14 cellular contexts compared by ENCODE assay signal in the genomic region with DNA sequence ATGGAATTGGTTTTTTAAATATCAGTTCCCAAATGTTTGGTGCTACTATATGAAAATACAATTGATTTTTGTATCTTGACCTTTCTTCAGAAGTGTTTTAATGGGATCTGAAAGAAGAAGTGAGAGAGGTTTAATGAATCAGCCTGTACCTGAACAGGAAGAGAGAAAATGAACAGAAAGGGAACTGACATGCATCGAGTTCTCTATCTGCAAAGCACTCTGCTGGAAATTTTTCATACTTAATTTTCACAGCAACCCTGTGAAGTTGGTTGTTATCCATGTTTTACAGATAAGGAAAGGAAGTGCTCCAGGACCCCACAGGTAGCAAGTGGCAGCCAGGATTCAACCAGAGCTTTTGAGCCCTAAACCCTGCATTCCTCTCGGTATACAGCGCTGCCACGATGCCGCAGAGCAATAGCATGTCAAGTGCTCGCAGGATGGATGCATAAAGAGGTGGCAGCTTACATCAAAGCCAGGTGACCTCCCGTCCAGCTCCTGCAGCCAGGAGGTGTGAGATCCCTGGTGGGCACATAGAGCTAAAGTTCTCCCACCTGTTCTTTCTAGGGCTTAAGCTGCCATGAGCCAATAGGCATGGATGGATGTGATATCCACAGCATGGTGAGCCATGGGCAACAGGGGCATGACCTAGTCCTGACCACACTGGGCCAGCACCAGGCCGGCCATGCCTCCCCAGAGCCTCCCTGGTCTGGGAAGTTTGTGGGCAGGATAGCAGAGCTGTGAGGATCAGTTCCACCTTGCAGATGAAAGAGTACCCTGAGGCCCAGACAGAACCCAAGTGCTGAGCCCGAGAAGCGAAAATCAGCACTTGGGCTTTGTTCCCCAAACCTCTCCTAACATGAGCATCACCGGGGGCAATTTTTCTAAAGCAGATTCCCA. TPM values are rescaled to one million over a fixed set of nuclear protein-coding genes. Genes with fewer than 3 reads are reported as not detected.
DNase-seq lines count a peak whose midpoint lies in the region; ATAC-seq and TF ChIP-seq lines count a peak whose summit lies in the region.
"Had no signal": no experiment of that assay in that cellular context is flagged by ENCODE, and none has a peak within 500 bp of the region (broad histone marks: within the 10 kb centered on the region; RNA-seq: fewer than 3 reads in every experiment).

No MANE protein-coding gene starts in this region.

- DNase-seq in hepatocyte (ENCODE audit: low spot score) (no peak), mucosa of gallbladder (ENCODE audit: low spot score) (no peak), H4 (ENCODE audit: low spot score) (no peak), ecto neural progenitor cell (ENCODE audit: low spot score) (no peak), left colon (no peak)
- DNase-seq: activated T-cell treated with anti-CD3 and anti-CD28 coated beads, Interleukin-2, amount 50 U/mL, for 72 hours; CD8-positive, alpha-beta T cell; GM23248; SK-N-SH had no signal

- no peaks in the 10 kb centered on the region for H3K9me2 ChIP-seq in hepatocyte (replicated peaks; ENCODE audit: insufficient read depth)
- H3K9me2 ChIP-seq: SK-N-SH had no signal

- no peak overlapping the region for H3K4me2 ChIP-seq in hepatocyte
- H3K4me2 ChIP-seq: SK-N-SH had no signal

- H3K27me3 ChIP-seq in hepatocyte = no peaks in the 10 kb centered on the region

- no peak overlapping the region for H2AFZ ChIP-seq in hepatocyte
- H2AFZ ChIP-seq: GM23248 had no signal

- H3K36me3 ChIP-seq in hepatocyte (replicated peaks; ENCODE audit: insufficient read depth, low read depth) = no peaks in the 10 kb centered on the region

- no peak for TF ChIP-seq CTCF in hepatocyte (IDR thresholded peaks at IDR 0.05; ENCODE audit: poor library complexity)

- peak overlapping the region; percentile 31 for H3K27ac ChIP-seq in hepatocyte
- H3K27ac ChIP-seq: dorsolateral prefrontal cortex, GM23248 had no signal

- H3K4me1 ChIP-seq in hepatocyte (ENCODE audit: insufficient read depth) = peaks cover 26% of the 10 kb centered on the region

- no peak overlapping the region for H3K4me3 ChIP-seq in hepatocyte
- H3K4me3 ChIP-seq: dorsolateral prefrontal cortex, GM23248 had no signal

- intact Hi-C loops in left colon (cut with DNase I, micrococcal nuclease) = no loop called here

- no peaks in the 10 kb centered on the region for H4K20me1 ChIP-seq in hepatocyte (ENCODE audit: insufficient read depth, poor library complexity, severe bottlenecking)

- H3K9me3 ChIP-seq in hepatocyte (ENCODE audit: low read depth) = no peaks in the 10 kb centered on the region
- H3K9me3 ChIP-seq: SK-N-SH had no signal

- H3K79me2 ChIP-seq in hepatocyte = no peaks in the 10 kb centered on the region

- 76% methylated on average over 11 of the region's 11 CpGs for WGBS in hepatocyte (ENCODE audit: low lambda C conversion rate, missing lambda C conversion rate)

- peak; percentile 62 for ATAC-seq in GM18519 (IDR thresholded peaks at IDR 0.05; ENCODE audit: low FRiP score, unreplicated experiment)
- peak; percentile 56 for ATAC-seq in GM21576 (IDR thresholded peaks at IDR 0.05; ENCODE audit: unreplicated experiment)
- ATAC-seq in HG03354 (IDR thresholded peaks at IDR 0.05; ENCODE audit: poor library complexity, severe bottlenecking, unreplicated experiment) = peak; percentile 63
- ATAC-seq in left colon = no peak
- ATAC-seq: activated T-cell treated with anti-CD3 and anti-CD28 coated beads, Interleukin-2, amount 50 U/mL, for 72 hours; CD8-positive, alpha-beta T cell had no signal

RNA-seq across cellular contexts. Expression of a gene that starts 57.2 kb away (rescaled TPM):
- total RNA-seq in hepatocyte (not detected in 2 replicates), mucosa of gallbladder (not detected), left colon (under 1 TPM; 0.08 to 0.09 TPM)
- not detected in 2 replicates for polyA plus RNA-seq in hepatocyte
- total RNA-seq in H4 (2014; rRNA removed; shearing (Covaris generic)) = not detected in 2 replicates
- total RNA-seq: activated T-cell treated with anti-CD3 and anti-CD28 coated beads, Interleukin-2, amount 50 U/mL, for 72 hours; CD8-positive, alpha-beta T cell; GM23248; omental fat pad had no signal
- polyA plus RNA-seq: GM23248, SK-N-SH had no signal
